In the genomic region with DNA sequence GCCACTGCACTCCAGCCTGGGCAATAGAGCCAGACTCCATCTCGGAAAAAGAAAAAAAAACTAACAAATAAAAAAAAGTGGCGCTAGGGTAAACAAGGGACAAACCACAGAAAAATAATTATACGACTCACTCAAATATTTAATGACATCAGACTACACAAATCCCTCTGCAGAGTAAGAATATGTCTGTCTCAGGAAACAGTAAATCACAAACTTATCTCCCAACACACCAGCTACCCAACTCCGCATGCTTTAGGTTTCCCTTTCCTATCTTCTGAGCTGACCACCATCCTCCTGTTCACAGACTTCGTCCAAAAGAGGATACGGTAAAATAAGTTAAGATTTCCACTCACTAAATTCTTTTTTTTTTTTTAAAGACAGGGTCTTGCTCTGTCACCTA, we compare ENCODE assay signal across 22 cellular contexts.
"Had no signal": no experiment of that assay in that cellular context is flagged by ENCODE, and none has a peak within 500 bp of the region (broad histone marks: within the 10 kb centered on the region; RNA-seq: fewer than 3 reads in every experiment).

No MANE protein-coding gene starts in this region.

- H3K27me3 ChIP-seq: breast epithelium, ovary, stomach, thyroid gland, upper lobe of right lung had no signal

- DNase-seq: activated B cell treated with CpG ODN at 0.5 μM for 24 hours; activated CD8-positive, alpha-beta memory T cell treated with anti-CD3 and anti-CD28 coated beads, Interleukin-2, amount 10 ng/mL, durations not matched to agents 7 days and 5 days; activated CD8-positive, alpha-beta T cell treated with anti-CD3 and anti-CD28 coated beads, Interleukin-2, amount 10 ng/mL, durations not matched to agents 7 days and 5 days; activated naive CD8-positive, alpha-beta T cell treated with anti-CD3 and anti-CD28 coated beads, Interleukin-2, amount 50 U/mL, for 24 hours; activated T-cell treated with anti-CD3 and anti-CD28 coated beads, Interleukin-2, amount 50 U/mL, for 48 hours; central memory CD4-positive, alpha-beta T cell; endodermal cell; hippocampal formation; left cardiac atrium; mammary epithelial cell; naive B cell; ovary; small intestine; stimulated activated CD4-positive, alpha-beta T cell treated with anti-CD3 and anti-CD28 coated beads, Interleukin-2, amount 100 ng/mL, for 24 hours; stimulated activated naive B cell treated with anti-CD40 and anti-IgM and Interleukin-4, amounts not matched to agents 10 μg/mL and 1 μg/mL and 100 μg/mL, for 72 hours; stomach; T-helper 2 cell; thyroid gland; upper lobe of right lung had no signal

- H3K36me3 ChIP-seq: breast epithelium, ovary, thyroid gland, upper lobe of right lung had no signal

- H3K9me3 ChIP-seq: breast epithelium, ovary, stomach, thyroid gland, upper lobe of right lung had no signal

- H3K27ac ChIP-seq: breast epithelium, ovary, stomach, thyroid gland, upper lobe of right lung had no signal

- ATAC-seq: activated CD8-positive, alpha-beta memory T cell treated with anti-CD3 and anti-CD28 coated beads, Interleukin-2, amount 10 ng/mL, durations not matched to agents 7 days and 5 days; activated CD8-positive, alpha-beta T cell treated with anti-CD3 and anti-CD28 coated beads, Interleukin-2, amount 10 ng/mL, durations not matched to agents 7 days and 5 days; activated naive CD8-positive, alpha-beta T cell treated with anti-CD3 and anti-CD28 coated beads, Interleukin-2, amount 50 U/mL, for 24 hours; esophagus mucosa; left cardiac atrium; sciatic nerve; stimulated activated naive B cell treated with anti-CD40 and anti-IgM and Interleukin-4, amounts not matched to agents 10 μg/mL and 1 μg/mL and 100 μg/mL, for 72 hours; upper lobe of right lung had no signal

- H3K4me3 ChIP-seq: breast epithelium, ovary, stomach, thyroid gland, upper lobe of right lung had no signal

- H3K4me1 ChIP-seq: breast epithelium, stomach, thyroid gland, upper lobe of right lung had no signal
